21 cellular contexts compared by ENCODE assay signal in the genomic region with DNA sequence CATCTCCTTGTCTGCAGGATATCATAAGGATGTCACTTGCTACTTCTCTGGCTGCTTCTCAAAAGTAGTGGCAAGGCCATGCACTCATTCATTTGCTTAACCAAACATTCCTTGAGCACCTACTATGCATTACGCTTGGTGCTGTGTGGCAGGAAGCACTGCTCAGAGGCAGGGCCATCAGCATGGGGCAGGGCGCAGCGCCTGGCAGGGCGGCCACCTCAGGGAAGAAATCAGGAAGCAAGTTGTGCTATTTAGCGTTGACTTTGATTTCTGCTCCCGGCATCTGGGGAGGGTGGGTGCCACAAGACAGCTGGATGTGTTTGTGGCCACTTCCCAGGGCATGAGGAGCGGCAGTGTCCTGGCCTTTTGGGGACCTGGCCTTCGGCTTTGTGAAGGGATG. TPM values are rescaled to one million over a fixed set of nuclear protein-coding genes. Genes with fewer than 3 reads are reported as not detected.
A peak's percentile ranks its signal among the peaks of the same experiment; 100 is the strongest.
DNase-seq lines count a peak whose midpoint lies in the region; ATAC-seq, FAIRE-seq and TF ChIP-seq lines count a peak whose summit lies in the region.
"Had no signal": no experiment of that assay in that cellular context is flagged by ENCODE, and none has a peak within 500 bp of the region (broad histone marks: within the 10 kb centered on the region; RNA-seq: fewer than 3 reads in every experiment).

No MANE protein-coding gene starts in this region.

- H4K5ac ChIP-seq in H1 (ENCODE audit: insufficient read length, low read depth, low read length), result no peak overlapping the region

- 87% methylated on average over 8 of the region's 8 CpGs; no CpG with 5 or more reads in 1 of the 2 experiments for WGBS in H1 (ENCODE audit: extremely low coverage in 1 of 2, insufficient coverage in 1 of 2, insufficient read length in 1 of 2, insufficient replicate concordance in 2 of 2, low coverage in 1 of 2, low lambda C conversion rate in 2 of 2, missing lambda C conversion rate in 1 of 2), 2 experiments

- CTCF ChIA-PET in PC-3 (lab: Charles Lee), result no interaction called here
- CTCF ChIA-PET in H1 (lab: Charles Lee; ENCODE audit: partially characterized antibody), result interaction anchor here (0.7 to 8.5 kb wide), 9 partner anchors 10 to 282 kb away, joined by 3 to 126 read pairs (median 7); no protein-coding TSS in a partner anchor

- H3K4me2 ChIP-seq in PC-3 (ENCODE audit: low read length) (peak overlapping the region; percentile 71), H1 (ENCODE audit: insufficient read depth in 1 of 2, low read depth in 2 of 2, low read length in 2 of 2) (no peak overlapping the region)

- H3K27ac ChIP-seq in PC-3 (ENCODE audit: low read length), result peak overlapping the region; percentile 90
- H3K27ac ChIP-seq in H1 (ENCODE audit: low read depth, low read length), result no peak overlapping the region

- H3K9ac ChIP-seq in PC-3 (ENCODE audit: low read length), result no peak overlapping the region
- no peak overlapping the region for H3K9ac ChIP-seq in H1 (replicated peaks in 1 of 4; ENCODE audit: extremely low read depth in 1 of 4, low read depth in 3 of 4, low read length in 3 of 4)

- H3K56ac ChIP-seq in H1 (replicated peaks; ENCODE audit: insufficient read length, low read depth, low read length), result no peak overlapping the region

- TF ChIP-seq RAD21 in H1 (IDR thresholded peaks at IDR 0.05 in 1 of 2, conservative IDR thresholded peaks at IDR 0.05 in 1 of 2; ENCODE audit: low read depth in 2 of 2, low read length in 2 of 2), result no peak

- no peak overlapping the region for H4K91ac ChIP-seq in H1 (replicated peaks; ENCODE audit: insufficient read length, low read length)

- ATAC-seq in PC-3 (no peak), left colon (peak; percentile 43), GM18502 (IDR thresholded peaks at IDR 0.05; ENCODE audit: poor library complexity, unreplicated experiment) (no peak), HG02623 (IDR thresholded peaks at IDR 0.05; ENCODE audit: unreplicated experiment) (no peak)
- ATAC-seq: K562 had no signal

- DNase-seq in PC-3 (no peak), H1 (ENCODE audit: low read depth in 1 of 2, low spot score in 2 of 2) (no peak), left colon (peak in 1 of 2 donors; percentile 31), kidney tubule cell (ENCODE audit: low spot score) (no peak), SKM-1 treated with dmso at 0.1 percent for 144 hours (lab: John Stamatoyannopoulos, UW; ENCODE audit: unreplicated experiment) (no peak)
- DNase-seq: ACHN; BE2C; C1 segment of cervical spinal cord; CD4-positive, alpha-beta T cell; DMS153; DMS79; GDM1; IMR-90 had no signal

- no peak for TF ChIP-seq EP300 in H1 (IDR thresholded peaks at IDR 0.05; ENCODE audit: borderline replicate concordance in 1 of 2, low read depth in 2 of 2, low read length in 2 of 2)

- H3K9me3 ChIP-seq in PC-3 (ENCODE audit: low read length), result no peaks in the 10 kb centered on the region
- H3K9me3 ChIP-seq in H1 (ENCODE audit: insufficient read depth in 2 of 2, low read depth in 1 of 2, low read length in 1 of 2), result no peaks in the 10 kb centered on the region
- H3K9me3 ChIP-seq: BE2C, HAP-1 had no signal

- no peak overlapping the region for H3K23ac ChIP-seq in H1 (ENCODE audit: insufficient read length)

- peak overlapping the region; percentile 81 for H2BK15ac ChIP-seq in H1 (ENCODE audit: low read length)

- no TSS peak for BruUV-seq in PC-3 (replicated peaks; lab: Mats Ljungman, UMichigan)

- no peak overlapping the region for H2AK5ac ChIP-seq in H1 (ENCODE audit: low read depth, low read length)

- H3K4me1 ChIP-seq in PC-3 (ENCODE audit: insufficient read depth, low read length), result peaks cover 32% of the 10 kb centered on the region
- peaks cover 6 to 18% (median 10%) of the 10 kb centered on the region in 4 experiments for H3K4me1 ChIP-seq in H1 (replicated peaks in 1 of 4; ENCODE audit: control insufficient read depth in 3 of 4, insufficient read depth in 4 of 4, low read length in 3 of 4)
- H3K4me1 ChIP-seq: BE2C, HAP-1 had no signal

- no peaks in the 10 kb centered on the region for H3K9me2 ChIP-seq in PC-3 (replicated peaks; ENCODE audit: low read length)

- no peak for FAIRE-seq in H1 (lab: Jason Lieb, UNC)
- FAIRE-seq: A204.1, HTR-8/SVneo, K562 had no signal

- H3K4ac ChIP-seq in H1 (replicated peaks; ENCODE audit: insufficient read length, low read depth, low read length), result no peak overlapping the region

- TF ChIP-seq CTCF in PC-3 (conservative IDR thresholded peaks at IDR 0.05; ENCODE audit: low read depth, low read length) (no peak), H1 (IDR thresholded peaks at IDR 0.05; ENCODE audit: control extremely low read depth in 1 of 3, insufficient read depth in 1 of 3, low read depth in 1 of 3, low read length in 3 of 3) (no peak)

- H2AFZ ChIP-seq in PC-3 (ENCODE audit: low read length), result no peak overlapping the region
- H2AFZ ChIP-seq in H1 (ENCODE audit: low read length), result no peak overlapping the region

- no peaks in the 10 kb centered on the region for H3K79me2 ChIP-seq in PC-3 (ENCODE audit: low read length)
- H3K79me2 ChIP-seq in H1 (ENCODE audit: control insufficient read depth in 1 of 2, insufficient read depth in 2 of 2, low read length in 2 of 2), result no peaks in the 10 kb centered on the region

- H4K20me1 ChIP-seq in PC-3 (ENCODE audit: low read length) (no peaks in the 10 kb centered on the region), H1 (replicated peaks in 1 of 2; ENCODE audit: control insufficient read depth in 1 of 2, insufficient read depth in 2 of 2, low read length in 2 of 2) (no peaks in the 10 kb centered on the region)

- H4K8ac ChIP-seq in H1 (ENCODE audit: extremely low read depth, insufficient read depth, low read length), result no peak overlapping the region

- TF ChIP-seq POLR2A in H1 (IDR thresholded peaks at IDR 0.05; ENCODE audit: control extremely low read depth in 1 of 2, low read depth in 2 of 2, low read length in 2 of 2), result no peak

- H3K14ac ChIP-seq in H1 (ENCODE audit: insufficient read length), result no peak overlapping the region

- POLR2A ChIA-PET in PC-3 (lab: Charles Lee; ENCODE audit: unreplicated experiment), result no interaction called here
- POLR2A ChIA-PET in H1 (lab: Charles Lee; ENCODE audit: partially characterized antibody), result no interaction called here

- H3K36me3 ChIP-seq in PC-3 (ENCODE audit: low read depth, low read length) (no peaks in the 10 kb centered on the region), H1 (ENCODE audit: control insufficient read depth in 2 of 4, insufficient read depth in 4 of 4, low read length in 3 of 4) (no peaks in the 10 kb centered on the region)
- H3K36me3 ChIP-seq: BE2C, HAP-1 had no signal

- no peak overlapping the region for H2BK120ac ChIP-seq in H1 (replicated peaks; ENCODE audit: low read depth, low read length)

- intact Hi-C loops in PC-3 (cut with micrococcal nuclease), result no loop called here
- intact Hi-C loops in left colon (cut with DNase I, micrococcal nuclease), result no loop called here

- no peaks in the 10 kb centered on the region for H3F3A ChIP-seq in PC-3 (ENCODE audit: low read length, unreplicated experiment)

- H2BK5ac ChIP-seq in H1 (ENCODE audit: low read depth, low read length), result no peak overlapping the region

- no peak overlapping the region for H2BK12ac ChIP-seq in H1 (ENCODE audit: low read depth, low read length)

- H3K27me3 ChIP-seq in PC-3 (ENCODE audit: low read length) (no peaks in the 10 kb centered on the region), H1 (replicated peaks in 1 of 4; ENCODE audit: control insufficient read depth in 3 of 4, extremely low read depth in 1 of 4, insufficient read depth in 3 of 4, low read length in 3 of 4) (no peaks in the 10 kb centered on the region; a peak in 2 of 7 replicates)
- H3K27me3 ChIP-seq: BE2C had no signal

- no peaks in the 10 kb centered on the region; the same call in 1 of the 2 replicates for H3K79me1 ChIP-seq in H1 (ENCODE audit: low read depth, low read length)

- no peak overlapping the region for H3K18ac ChIP-seq in H1 (ENCODE audit: extremely low read depth, low read length)

- no peak overlapping the region for H2BK20ac ChIP-seq in H1 (ENCODE audit: low read length)

- H3K4me3 ChIP-seq in PC-3 (ENCODE audit: low read length) (no peak overlapping the region), H1 (ENCODE audit: extremely low read depth in 1 of 4, insufficient read depth in 2 of 4, low read depth in 3 of 4, low read length in 4 of 4) (no peak overlapping the region)
- H3K4me3 ChIP-seq: HAP-1, K562 had no signal

- H3K23me2 ChIP-seq in H1 (ENCODE audit: low read depth, low read length), result no peaks in the 10 kb centered on the region

TF ChIP-seq in H1, 55 proteins besides CTCF, POLR2A, EP300 and RAD21:
- no peak for TF ChIP-seq BACH1 (IDR thresholded peaks at IDR 0.05; ENCODE audit: low read length)

RNA-seq across cellular contexts. Expression of gene PROK1, which starts 27.9 kb away (rescaled TPM):
- not detected in 2 replicates for total RNA-seq in PC-3 (2014; rRNA removed)
- not detected in 2 replicates for total RNA-seq in H1 (2021; fragmentation: NEBNext Ultra II Directional; extraction: Animal tissue kit (Norgen Biotek cat#: 25700))
- polyA plus RNA-seq in H1 (2011; rRNA removed), result 0.12 and 0.20 TPM in 2 replicates
- not detected for polyA plus RNA-seq in H1 (2011; cell fraction: cytosol; rRNA removed)
- polyA plus RNA-seq in H1 (2011; cell fraction: nucleus; rRNA removed), result 0.24 TPM
- polyA plus RNA-seq in H1 (2012, experiment 1 of 2), result 0.13 TPM in 1 of 4 replicates, not detected in the others
- not detected for polyA plus RNA-seq in H1 (2012, experiment 2 of 2)
- not detected for polyA plus RNA-seq in H1 (2013, experiment 1 of 2)
- not detected for polyA plus RNA-seq in H1 (2013, experiment 2 of 2)
- 0.25 TPM in 1 of 2 replicates, not detected in the other for polyA minus RNA-seq in H1 (2011; rRNA and poly(A)+ RNA removed)
- polyA minus RNA-seq in H1 (2011; cell fraction: cytosol; rRNA and poly(A)+ RNA removed), result not detected
- not detected for polyA minus RNA-seq in H1 (2011; cell fraction: nucleus; rRNA and poly(A)+ RNA removed)
- total RNA-seq in left colon, result not detected
- total RNA-seq: CD4-positive, alpha-beta T cell; Daoy; H4; IMR-90; K562 had no signal
- polyA plus RNA-seq: IMR-90 had no signal

RNA-seq across cellular contexts. Expression of gene KCNA10, which starts 40.1 kb away (rescaled TPM):
- total RNA-seq in PC-3 (2014; rRNA removed) (not detected in 2 replicates), left colon (not detected)
- not detected in 2 replicates for total RNA-seq in H1 (2021; fragmentation: NEBNext Ultra II Directional; extraction: Animal tissue kit (Norgen Biotek cat#: 25700))
- polyA plus RNA-seq in H1 (2011; rRNA removed), result not detected in 2 replicates
- not detected for polyA plus RNA-seq in H1 (2011; cell fraction: cytosol; rRNA removed)
- not detected for polyA plus RNA-seq in H1 (2011; cell fraction: nucleus; rRNA removed)
- polyA plus RNA-seq in H1 (2012, experiment 1 of 2), result not detected in 4 replicates
- not detected for polyA plus RNA-seq in H1 (2012, experiment 2 of 2)
- not detected for polyA plus RNA-seq in H1 (2013, experiment 1 of 2)
- not detected for polyA plus RNA-seq in H1 (2013, experiment 2 of 2)
- polyA minus RNA-seq in H1 (2011; rRNA and poly(A)+ RNA removed), result not detected in 2 replicates
- polyA minus RNA-seq in H1 (2011; cell fraction: cytosol; rRNA and poly(A)+ RNA removed), result not detected
- polyA minus RNA-seq in H1 (2011; cell fraction: nucleus; rRNA and poly(A)+ RNA removed), result not detected
- total RNA-seq: CD4-positive, alpha-beta T cell; Daoy; H4; IMR-90; K562 had no signal
- polyA plus RNA-seq: IMR-90, K562 had no signal
